18 cellular contexts compared by ENCODE assay signal in genomic region chr19:14265285-14266036, GRCh38. TPM values are rescaled to one million over a fixed set of nuclear protein-coding genes. Genes with fewer than 3 reads are reported as not detected.
DNase-seq lines count a peak whose midpoint lies in the region; ATAC-seq, FAIRE-seq and TF ChIP-seq lines count a peak whose summit lies in the region.
"Had no signal": no experiment of that assay in that cellular context is flagged by ENCODE, and none has a peak within 500 bp of the region (broad histone marks: within the 10 kb centered on the region; RNA-seq: fewer than 3 reads in every experiment).

No MANE protein-coding gene starts in this region.

- intact Hi-C loops in Right ventricle myocardium inferior (cut with DNase I), result no loop called here

- peak; percentile 87 for DNase-seq in H7
- no peak for DNase-seq in astrocyte (ENCODE audit: low read depth)
- no peak for DNase-seq in NCI-H2081 (lab: John Stamatoyannopoulos, UW)
- no peak for DNase-seq in effector CD8-positive, alpha-beta T cell (lab: John Stamatoyannopoulos, UW)
- DNase-seq in NCI-H128 (lab: John Stamatoyannopoulos, UW; ENCODE audit: unreplicated experiment), result no peak
- DNase-seq in Right ventricle myocardium inferior (ENCODE audit: missing footprints), result no peak
- DNase-seq: activated CD8-positive, alpha-beta memory T cell treated with anti-CD3 and anti-CD28 coated beads, Interleukin-2, amount 10 ng/mL, durations not matched to agents 7 days and 5 days; cerebellar nuclear complex; foreskin fibroblast; NCI-H1436; NCI-H510A treated with DMSO at 0.1 percent for 48 hours; OCI-M1 had no signal

- peaks cover 3% of the 10 kb centered on the region for H3K9me3 Mint-ChIP-seq in astrocyte (ENCODE audit: unreplicated experiment)
- H3K9me3 Mint-ChIP-seq: memory B cell had no signal

- H3K27ac ChIP-seq in astrocyte (ENCODE audit: low read depth, low read length), result no peak overlapping the region
- H3K27ac ChIP-seq in parathyroid adenoma, result no peak overlapping the region
- H3K27ac ChIP-seq: neutrophil had no signal

- H3K36me3 ChIP-seq in H7 (replicated peaks; ENCODE audit: control insufficient read depth, insufficient read depth, low read length) (no peaks in the 10 kb centered on the region), astrocyte (ENCODE audit: insufficient read depth, low read length) (no peaks in the 10 kb centered on the region), parathyroid adenoma (ENCODE audit: control insufficient read depth, insufficient read depth, low read length) (no peaks in the 10 kb centered on the region)
- H3K36me3 ChIP-seq: neutrophil had no signal

- H3K9me3 ChIP-seq in astrocyte (ENCODE audit: insufficient read depth, low read depth, low read length), result no peaks in the 10 kb centered on the region
- H3K9me3 ChIP-seq in iPS-18c (ENCODE audit: control insufficient read depth, insufficient read depth, low read length), result no peaks in the 10 kb centered on the region
- no peaks in the 10 kb centered on the region for H3K9me3 ChIP-seq in parathyroid adenoma (ENCODE audit: control insufficient read depth, low read length)
- H3K9me3 ChIP-seq: neutrophil had no signal

- no peaks in the 10 kb centered on the region for H3K4me1 Mint-ChIP-seq in astrocyte (ENCODE audit: low read depth, unreplicated experiment)
- H3K4me1 Mint-ChIP-seq: activated CD8-positive, alpha-beta memory T cell treated with anti-CD3 and anti-CD28 coated beads, Interleukin-2, amount 10 ng/mL, durations not matched to agents 7 days and 5 days; memory B cell had no signal

- H2AFZ ChIP-seq in astrocyte (ENCODE audit: low read depth, low read length), result no peak overlapping the region
- H2AFZ ChIP-seq in parathyroid adenoma, result peak overlapping the region; percentile 42

- H3K4me3 Mint-ChIP-seq in astrocyte (ENCODE audit: unreplicated experiment), result no peak overlapping the region
- H3K4me3 Mint-ChIP-seq: activated CD8-positive, alpha-beta memory T cell treated with anti-CD3 and anti-CD28 coated beads, Interleukin-2, amount 10 ng/mL, durations not matched to agents 7 days and 5 days; memory B cell had no signal

- H4K20me1 ChIP-seq in astrocyte (ENCODE audit: insufficient read depth, low read length), result no peaks in the 10 kb centered on the region

- H3K9ac ChIP-seq in astrocyte (ENCODE audit: low read length), result no peak overlapping the region
- no peak overlapping the region for H3K9ac ChIP-seq in parathyroid adenoma

- no peak for FAIRE-seq in astrocyte (lab: Jason Lieb, UNC)
- FAIRE-seq: islet of Langerhans had no signal

- H3K27ac Mint-ChIP-seq in astrocyte (ENCODE audit: unreplicated experiment), result no peak overlapping the region
- H3K27ac Mint-ChIP-seq: activated CD8-positive, alpha-beta memory T cell treated with anti-CD3 and anti-CD28 coated beads, Interleukin-2, amount 10 ng/mL, durations not matched to agents 7 days and 5 days; memory B cell had no signal

- H3K4me2 ChIP-seq in astrocyte (ENCODE audit: low read length) (peak overlapping the region; percentile 9), parathyroid adenoma (ENCODE audit: low read length) (no peak overlapping the region)

- H3K27me3 ChIP-seq in H7 (ENCODE audit: control insufficient read depth, insufficient read depth, low read length), result peaks cover 1% of the 10 kb centered on the region
- H3K27me3 ChIP-seq in astrocyte (ENCODE audit: insufficient read depth, low read length), result peaks cover 24% of the 10 kb centered on the region
- no peaks in the 10 kb centered on the region for H3K27me3 ChIP-seq in parathyroid adenoma (ENCODE audit: control insufficient read depth, insufficient read depth, low read length)

- H3K4me1 ChIP-seq in astrocyte (ENCODE audit: insufficient read depth, low read length) (no peaks in the 10 kb centered on the region), parathyroid adenoma (no peaks in the 10 kb centered on the region)

- H3K4me3 ChIP-seq in H7 (ENCODE audit: insufficient read depth, low read depth, low read length), result peak overlapping the region; percentile 46
- H3K4me3 ChIP-seq in astrocyte (ENCODE audit: insufficient read depth, low read depth, low read length), result no peak overlapping the region
- H3K4me3 ChIP-seq in iPS-18c (ENCODE audit: insufficient read depth, low read depth, low read length), result peak overlapping the region; percentile 45
- no peak overlapping the region for H3K4me3 ChIP-seq in parathyroid adenoma (ENCODE audit: low read depth, low read length)

- ATAC-seq in Right ventricle myocardium inferior, result no peak
- ATAC-seq: activated CD8-positive, alpha-beta memory T cell treated with anti-CD3 and anti-CD28 coated beads, Interleukin-2, amount 10 ng/mL, durations not matched to agents 7 days and 5 days; sciatic nerve had no signal

- H3K79me2 ChIP-seq in astrocyte (ENCODE audit: insufficient read depth, low read length) (no peaks in the 10 kb centered on the region), parathyroid adenoma (no peaks in the 10 kb centered on the region)

- no peak for TF ChIP-seq CTCF in astrocyte (IDR thresholded peaks at IDR 0.05; ENCODE audit: insufficient read depth, low read depth, low read length)
- TF ChIP-seq CTCF in parathyroid adenoma (IDR thresholded peaks at IDR 0.05), result no peak

- H3K36me3 Mint-ChIP-seq in astrocyte (ENCODE audit: low read depth, unreplicated experiment), result no peaks in the 10 kb centered on the region
- H3K36me3 Mint-ChIP-seq: activated CD8-positive, alpha-beta memory T cell treated with anti-CD3 and anti-CD28 coated beads, Interleukin-2, amount 10 ng/mL, durations not matched to agents 7 days and 5 days; memory B cell had no signal

- peaks cover 36% of the 10 kb centered on the region for H3K27me3 Mint-ChIP-seq in astrocyte (ENCODE audit: low read depth, unreplicated experiment)
- H3K27me3 Mint-ChIP-seq: activated CD8-positive, alpha-beta memory T cell treated with anti-CD3 and anti-CD28 coated beads, Interleukin-2, amount 10 ng/mL, durations not matched to agents 7 days and 5 days had no signal

RNA-seq across cellular contexts. Expression of gene ADGRL1, which starts 59.5 kb away (rescaled TPM):
- 60.7 and 74.4 TPM in 2 replicates for total RNA-seq in H7 (2014; rRNA removed; shearing (Covaris generic))
- 40.9 and 48.9 TPM in 2 replicates for total RNA-seq in astrocyte
- 27.0 TPM for total RNA-seq in Right ventricle myocardium inferior

Comparison
In these comparisons a context has a peak if more than half of its experiments do, and no peak if none do; other contexts are left out.
1. H3K4me3 ChIP-seq: peak in H7 (single experiment) and iPS-18c (single experiment); none in astrocyte (single experiment) and parathyroid adenoma (single experiment).